18 cellular contexts compared by ENCODE assay signal in genomic region chr1:201563941-201564340, GRCh38. TPM values are rescaled to one million over a fixed set of nuclear protein-coding genes. Genes with fewer than 3 reads are reported as not detected.
DNase-seq lines count a peak whose midpoint lies in the region; ATAC-seq and TF ChIP-seq lines count a peak whose summit lies in the region.
"Had no signal": no experiment of that assay in that cellular context is flagged by ENCODE, and none has a peak within 500 bp of the region (broad histone marks: within the 10 kb centered on the region; RNA-seq: fewer than 3 reads in every experiment).

No MANE protein-coding gene starts in this region.

- no peak overlapping the region for H3K27ac Mint-ChIP-seq in MCF 10A (ENCODE audit: low read depth, unreplicated experiment)
- H3K27ac Mint-ChIP-seq: CD14-positive monocyte had no signal

- H3K9ac ChIP-seq in GM23248, result peak overlapping the region; percentile 60
- no peak overlapping the region for H3K9ac ChIP-seq in subcutaneous abdominal adipose tissue (ENCODE audit: low read length in 5 of 5)

- no peak for ATAC-seq in RWPE2 (ENCODE audit: low read depth)
- no peak for ATAC-seq in lower lobe of right lung
- no peak for ATAC-seq in HG03159 (IDR thresholded peaks at IDR 0.05; ENCODE audit: unreplicated experiment)
- ATAC-seq: HepG2, PC-3 had no signal

- peaks cover 48% of the 10 kb centered on the region for H3K4me1 Mint-ChIP-seq in MCF 10A (ENCODE audit: insufficient read depth, unreplicated experiment)

- no peaks in the 10 kb centered on the region for H3K36me3 ChIP-seq in GM23248 (ENCODE audit: low read depth)
- no peaks in the 10 kb centered on the region for H3K36me3 ChIP-seq in RWPE2 (ENCODE audit: low read depth)
- no peaks in the 10 kb centered on the region for H3K36me3 ChIP-seq in lower lobe of right lung
- no peaks in the 10 kb centered on the region for H3K36me3 ChIP-seq in subcutaneous abdominal adipose tissue (ENCODE audit: control insufficient read depth in 5 of 5, insufficient read depth in 5 of 5, low read length in 5 of 5)
- H3K36me3 ChIP-seq: SJSA1 had no signal

- POLR2A ChIA-PET in MCF 10A (lab: Yijun Ruan, JAX), result interaction anchor here (0.7 to 1.1 kb wide), 4 partner anchors 9 to 71 kb away, joined by 3 to 4 read pairs (median 3); no protein-coding TSS in a partner anchor

- no TSS peak for BruUV-seq in MCF 10A (replicated peaks; lab: Mats Ljungman, UMichigan)

- CTCF ChIA-PET in MCF 10A (lab: Yijun Ruan, JAX), result interaction anchor here (0.5 to 17.3 kb wide), 6 partner anchors 10 to 226 kb away, joined by 3 to 779 read pairs (median 4); no protein-coding TSS in a partner anchor

- no peaks in the 10 kb centered on the region for H3K9me3 ChIP-seq in GM23248 (ENCODE audit: low read depth)
- no peaks in the 10 kb centered on the region for H3K9me3 ChIP-seq in RWPE2 (ENCODE audit: severe bottlenecking)
- H3K9me3 ChIP-seq in lower lobe of right lung, result no peaks in the 10 kb centered on the region
- H3K9me3 ChIP-seq in subcutaneous abdominal adipose tissue (ENCODE audit: control insufficient read depth in 5 of 5, low read length in 5 of 5), result no peaks in the 10 kb centered on the region
- H3K9me3 ChIP-seq: SJSA1 had no signal

- peaks cover 53% of the 10 kb centered on the region for H3F3A ChIP-seq in GM23248 (ENCODE audit: insufficient read depth)

- peaks cover 86% of the 10 kb centered on the region for H3K79me2 ChIP-seq in GM23248 (ENCODE audit: insufficient read depth)

- H4K20me1 ChIP-seq in GM23248 (ENCODE audit: insufficient read depth), result no peaks in the 10 kb centered on the region

- H3K36me3 Mint-ChIP-seq in MCF 10A (ENCODE audit: insufficient read depth, unreplicated experiment), result peaks cover 6% of the 10 kb centered on the region

- H2AFZ ChIP-seq in GM23248, result no peak overlapping the region

- in situ Hi-C loops in GM23248 (cut with MboI), result loop anchor here (10.0 kb wide), 1 partner anchor 141 kb away; no protein-coding TSS in a partner anchor

- no peaks in the 10 kb centered on the region for H3K9me2 ChIP-seq in GM23248 (ENCODE audit: insufficient read depth)

- intact Hi-C loops in lower lobe of right lung (cut with DNase I), result loop anchor here (10.0 kb wide), 1 partner anchor 141 kb away; no protein-coding TSS in a partner anchor
- intact Hi-C loops in MCF 10A (cut with micrococcal nuclease), result no loop called here

- no peaks in the 10 kb centered on the region for H3K27me3 Mint-ChIP-seq in MCF 10A (ENCODE audit: insufficient read depth, unreplicated experiment)

- DNase-seq in GM23248 (no peak), RWPE2 (ENCODE audit: low spot score) (no peak), lower lobe of right lung (peak; percentile 20), MCF 10A (ENCODE audit: unreplicated experiment) (no peak), ureter (ENCODE audit: low spot score) (no peak)
- DNase-seq: AML-193, GF-D8, MM.1S, NCI-H1105, NCI-H1694 treated with DMSO at 0.1 percent for 48 hours, NCI-H2171 treated with DMSO at 0.1 percent for 48 hours, NCI-H748 treated with DMSO at 0.1 percent for 48 hours, PC-3 had no signal

- 75 to 88% methylated on average over 3 of the region's 3 CpGs for WGBS in GM23248 (ENCODE audit: low coverage in 1 of 2, low lambda C conversion rate in 2 of 2, missing lambda C conversion rate in 2 of 2), 2 experiments

- H3K4me2 ChIP-seq in GM23248 (ENCODE audit: unreplicated experiment), result peak overlapping the region; percentile 58

- no peaks in the 10 kb centered on the region for H3K9me3 Mint-ChIP-seq in MCF 10A (ENCODE audit: unreplicated experiment)
- H3K9me3 Mint-ChIP-seq: CD14-positive monocyte had no signal

- no peak overlapping the region for H3K4me3 Mint-ChIP-seq in MCF 10A (ENCODE audit: unreplicated experiment)
- H3K4me3 Mint-ChIP-seq: CD14-positive monocyte had no signal

- H3K27ac ChIP-seq in GM23248, result peak overlapping the region; percentile 97
- H3K27ac ChIP-seq in RWPE2 (ENCODE audit: poor library complexity, severe bottlenecking), result peak overlapping the region; percentile 90
- H3K27ac ChIP-seq in lower lobe of right lung, result no peak overlapping the region
- peak overlapping the region; percentile 46 for H3K27ac ChIP-seq in subcutaneous abdominal adipose tissue (ENCODE audit: low read depth, low read length)
- H3K27ac ChIP-seq: SJSA1 had no signal

- H3K27me3 ChIP-seq in GM23248 (replicated peaks; ENCODE audit: insufficient read depth), result no peaks in the 10 kb centered on the region
- H3K27me3 ChIP-seq in RWPE2 (ENCODE audit: insufficient read depth, poor library complexity, severe bottlenecking), result no peaks in the 10 kb centered on the region
- no peaks in the 10 kb centered on the region for H3K27me3 ChIP-seq in lower lobe of right lung (ENCODE audit: low read depth)
- peaks cover 0 to 2% (median 0%) of the 10 kb centered on the region in 5 donors for H3K27me3 ChIP-seq in subcutaneous abdominal adipose tissue (ENCODE audit: control insufficient read depth in 5 of 5, insufficient read depth in 4 of 5, low read length in 5 of 5)
- H3K27me3 ChIP-seq: SJSA1 had no signal

- TF ChIP-seq CTCF in RWPE2 (IDR thresholded peaks at IDR 0.05; ENCODE audit: poor library complexity, severe bottlenecking), result no peak
- no peak for TF ChIP-seq CTCF in lower lobe of right lung (IDR thresholded peaks at IDR 0.05)
- TF ChIP-seq CTCF in MCF 10A (IDR thresholded peaks at IDR 0.05; ENCODE audit: unreplicated experiment), result no peak

- H3K4me3 ChIP-seq in GM23248 (peak overlapping the region; percentile 46), RWPE2 (ENCODE audit: severe bottlenecking) (no peak overlapping the region), lower lobe of right lung (no peak overlapping the region), subcutaneous abdominal adipose tissue (ENCODE audit: low read depth in 1 of 5, low read length in 5 of 5) (no peak overlapping the region)
- H3K4me3 ChIP-seq: SJSA1 had no signal

- H3K4me1 ChIP-seq in GM23248 (ENCODE audit: insufficient read depth) (peaks cover 67% of the 10 kb centered on the region), RWPE2 (ENCODE audit: insufficient read depth, poor library complexity, severe bottlenecking) (peaks cover 18% of the 10 kb centered on the region), lower lobe of right lung (peaks cover 69% of the 10 kb centered on the region), subcutaneous abdominal adipose tissue (ENCODE audit: control insufficient read depth in 5 of 5, insufficient read depth in 5 of 5, low read length in 5 of 5) (peaks cover 18 to 97% (median 63%) of the 10 kb centered on the region in 5 donors)

RNA-seq across cellular contexts. Expression of gene NAV1, which starts 25.0 kb away (rescaled TPM):
- total RNA-seq in GM23248 (2014; rRNA removed; shearing (Covaris generic)), result 79.0 and 81.8 TPM in 2 replicates
- polyA plus RNA-seq in GM23248 (2016; fragmentation: Nextera tagmentation; extraction: Ambion mirVana), result 74.7 and 75.6 TPM in 2 replicates
- total RNA-seq in lower lobe of right lung (24.5 TPM), MCF 10A (2022) (31.4 and 34.9 TPM in 2 replicates), ureter (49.3 TPM)
- total RNA-seq: HepG2 had no signal
- polyA plus RNA-seq: HepG2 had no signal

RNA-seq across cellular contexts. Expression of gene CSRP1, which starts 57.0 kb away (rescaled TPM):
- 1,160 and 1,256 TPM in 2 replicates for total RNA-seq in GM23248 (2014; rRNA removed; shearing (Covaris generic))
- 510 and 529 TPM in 2 replicates for polyA plus RNA-seq in GM23248 (2016; fragmentation: Nextera tagmentation; extraction: Ambion mirVana)
- 185 TPM for total RNA-seq in lower lobe of right lung
- total RNA-seq in MCF 10A (2022), result 263 and 358 TPM in 2 replicates
- 545 TPM for total RNA-seq in ureter
